1 cellular context compared by ENCODE assay signal in the genomic region with DNA sequence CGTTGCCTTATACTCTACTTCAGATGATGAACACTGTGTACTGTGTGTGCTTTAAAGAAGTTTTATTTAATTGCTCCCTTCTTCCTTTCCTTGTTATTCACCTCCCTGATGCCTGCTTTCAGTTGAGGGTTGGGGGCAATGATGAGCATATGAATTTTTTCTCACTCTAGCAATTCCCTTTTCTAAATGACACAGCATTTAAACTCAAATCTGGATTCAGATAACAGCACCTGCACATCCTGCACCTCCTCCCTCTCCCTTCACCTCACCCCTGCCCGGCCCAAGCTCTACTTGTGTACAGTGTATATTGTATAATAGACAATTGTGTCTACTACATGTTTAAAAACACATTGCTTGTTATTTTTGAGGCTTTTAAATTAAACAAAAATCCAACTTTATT.
TF ChIP-seq lines count a peak whose summit lies in the region.

No MANE protein-coding gene starts in this region.

TF ChIP-seq in K562, 482 proteins besides CTCF, POLR2A, EP300 and RAD21 (continued from another document):
- no peak for TF ChIP-seq TAF15 (IDR thresholded peaks at IDR 0.05; ENCODE audit: low read depth, low read length)
- TF ChIP-seq DPF2 (IDR thresholded peaks at IDR 0.05), result peak; percentile 60; the same call in 1 of the 2 replicates
- no peak for TF ChIP-seq RFX5 (IDR thresholded peaks at IDR 0.05; ENCODE audit: low read depth, low read length)
- no peak for TF ChIP-seq JUNB (CRISPR knock-in tag; conservative IDR thresholded peaks at IDR 0.05)
- no peak for TF ChIP-seq IFI16 (CRISPR knock-in tag; IDR thresholded peaks at IDR 0.05)
- TF ChIP-seq MAFF (IDR thresholded peaks at IDR 0.05; ENCODE audit: low read length), result peak; percentile 73
- TF ChIP-seq MEF2D (tag; conservative IDR thresholded peaks at IDR 0.05; ENCODE audit: low read depth), result no peak
- no peak for TF ChIP-seq NR2C2 (CRISPR knock-in tag; IDR thresholded peaks at IDR 0.05)
- TF ChIP-seq NR2C2 (tag; IDR thresholded peaks at IDR 0.05), result no peak
- peak in 1 of 2 experiments; percentile 20; a peak in 1 of 4 replicates for TF ChIP-seq NRF1 (conservative IDR thresholded peaks at IDR 0.05 in 1 of 2, IDR thresholded peaks at IDR 0.05 in 1 of 2)
- no peak for TF ChIP-seq E2F3 (CRISPR knock-in tag; IDR thresholded peaks at IDR 0.05)
- TF ChIP-seq SMARCA4 (IDR thresholded peaks at IDR 0.05), result 0 out of 2 replicates have a peak, but pooled peaks have one; percentile 44
- peak; percentile 60; the same call in 1 of the 2 replicates for TF ChIP-seq MTA1 (IDR thresholded peaks at IDR 0.05; ENCODE audit: borderline replicate concordance)
- no peak for TF ChIP-seq FOXK1 (CRISPR knock-in tag; IDR thresholded peaks at IDR 0.05; ENCODE audit: borderline replicate concordance)
- TF ChIP-seq HNRNPUL1 (IDR thresholded peaks at IDR 0.05; ENCODE audit: low read length), result no peak
- TF ChIP-seq ZNF316 (IDR thresholded peaks at IDR 0.05), result peak; percentile 83
